Comparison of ENCODE assay signal across 1 cellular context in the genomic region with DNA sequence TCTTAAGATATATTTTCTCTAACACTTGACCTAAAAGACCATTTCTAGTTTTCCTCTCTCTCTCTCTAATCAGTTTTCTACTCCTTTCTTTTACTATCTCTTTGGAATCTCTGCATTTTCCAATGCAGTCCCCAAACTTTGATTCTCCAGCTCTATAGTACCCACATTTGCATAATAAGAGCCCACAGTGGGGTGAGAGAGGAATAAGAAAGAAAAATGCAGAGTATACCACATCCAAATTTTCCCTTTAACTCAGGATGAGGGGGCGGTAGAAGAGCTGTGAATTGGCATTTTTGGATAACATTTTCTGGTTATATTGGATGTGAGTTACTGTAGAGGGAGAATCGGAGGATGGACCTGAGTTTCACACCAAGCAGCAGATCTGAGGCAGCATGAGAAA.
TF ChIP-seq lines count a peak whose summit lies in the region.

No MANE protein-coding gene starts in this region.

TF ChIP-seq in WTC11, 78 proteins besides CTCF, POLR2A, EP300 and RAD21 (continued from another document):
- TF ChIP-seq, protein P1, sequence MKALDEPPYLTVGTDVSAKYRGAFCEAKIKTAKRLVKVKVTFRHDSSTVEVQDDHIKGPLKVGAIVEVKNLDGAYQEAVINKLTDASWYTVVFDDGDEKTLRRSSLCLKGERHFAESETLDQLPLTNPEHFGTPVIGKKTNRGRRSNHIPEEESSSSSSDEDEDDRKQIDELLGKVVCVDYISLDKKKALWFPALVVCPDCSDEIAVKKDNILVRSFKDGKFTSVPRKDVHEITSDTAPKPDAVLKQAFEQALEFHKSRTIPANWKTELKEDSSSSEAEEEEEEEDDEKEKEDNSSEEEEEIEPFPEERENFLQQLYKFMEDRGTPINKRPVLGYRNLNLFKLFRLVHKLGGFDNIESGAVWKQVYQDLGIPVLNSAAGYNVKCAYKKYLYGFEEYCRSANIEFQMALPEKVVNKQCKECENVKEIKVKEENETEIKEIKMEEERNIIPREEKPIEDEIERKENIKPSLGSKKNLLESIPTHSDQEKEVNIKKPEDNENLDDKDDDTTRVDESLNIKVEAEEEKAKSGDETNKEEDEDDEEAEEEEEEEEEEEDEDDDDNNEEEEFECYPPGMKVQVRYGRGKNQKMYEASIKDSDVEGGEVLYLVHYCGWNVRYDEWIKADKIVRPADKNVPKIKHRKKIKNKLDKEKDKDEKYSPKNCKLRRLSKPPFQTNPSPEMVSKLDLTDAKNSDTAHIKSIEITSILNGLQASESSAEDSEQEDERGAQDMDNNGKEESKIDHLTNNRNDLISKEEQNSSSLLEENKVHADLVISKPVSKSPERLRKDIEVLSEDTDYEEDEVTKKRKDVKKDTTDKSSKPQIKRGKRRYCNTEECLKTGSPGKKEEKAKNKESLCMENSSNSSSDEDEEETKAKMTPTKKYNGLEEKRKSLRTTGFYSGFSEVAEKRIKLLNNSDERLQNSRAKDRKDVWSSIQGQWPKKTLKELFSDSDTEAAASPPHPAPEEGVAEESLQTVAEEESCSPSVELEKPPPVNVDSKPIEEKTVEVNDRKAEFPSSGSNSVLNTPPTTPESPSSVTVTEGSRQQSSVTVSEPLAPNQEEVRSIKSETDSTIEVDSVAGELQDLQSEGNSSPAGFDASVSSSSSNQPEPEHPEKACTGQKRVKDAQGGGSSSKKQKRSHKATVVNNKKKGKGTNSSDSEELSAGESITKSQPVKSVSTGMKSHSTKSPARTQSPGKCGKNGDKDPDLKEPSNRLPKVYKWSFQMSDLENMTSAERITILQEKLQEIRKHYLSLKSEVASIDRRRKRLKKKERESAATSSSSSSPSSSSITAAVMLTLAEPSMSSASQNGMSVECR (CRISPR knock-in tag; IDR thresholded peaks at IDR 0.05; ENCODE audit: borderline replicate concordance): no peak
- TF ChIP-seq FOXK1 (CRISPR knock-in tag; IDR thresholded peaks at IDR 0.05) (no peak), MXD4 (CRISPR knock-in tag; IDR thresholded peaks at IDR 0.05; ENCODE audit: borderline replicate concordance) (no peak), GTF2I (CRISPR knock-in tag; conservative IDR thresholded peaks at IDR 0.05) (no peak), CBFB (CRISPR knock-in tag; IDR thresholded peaks at IDR 0.05; ENCODE audit: low read depth) (no peak), CREB1 (CRISPR knock-in tag; IDR thresholded peaks at IDR 0.05) (no peak), NR1H2 (CRISPR knock-in tag; IDR thresholded peaks at IDR 0.05) (no peak), CREM (CRISPR knock-in tag; IDR thresholded peaks at IDR 0.05) (no peak), PRRX2 (CRISPR knock-in tag; IDR thresholded peaks at IDR 0.05) (no peak), ELF4 (CRISPR knock-in tag; IDR thresholded peaks at IDR 0.05; ENCODE audit: low read depth) (no peak), ZNF423 (CRISPR knock-in tag; IDR thresholded peaks at IDR 0.05) (no peak)
- TF ChIP-seq, protein P2, sequence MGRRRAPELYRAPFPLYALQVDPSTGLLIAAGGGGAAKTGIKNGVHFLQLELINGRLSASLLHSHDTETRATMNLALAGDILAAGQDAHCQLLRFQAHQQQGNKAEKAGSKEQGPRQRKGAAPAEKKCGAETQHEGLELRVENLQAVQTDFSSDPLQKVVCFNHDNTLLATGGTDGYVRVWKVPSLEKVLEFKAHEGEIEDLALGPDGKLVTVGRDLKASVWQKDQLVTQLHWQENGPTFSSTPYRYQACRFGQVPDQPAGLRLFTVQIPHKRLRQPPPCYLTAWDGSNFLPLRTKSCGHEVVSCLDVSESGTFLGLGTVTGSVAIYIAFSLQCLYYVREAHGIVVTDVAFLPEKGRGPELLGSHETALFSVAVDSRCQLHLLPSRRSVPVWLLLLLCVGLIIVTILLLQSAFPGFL (CRISPR knock-in tag; IDR thresholded peaks at IDR 0.05; ENCODE audit: borderline replicate concordance): no peak
- TF ChIP-seq, protein P3, sequence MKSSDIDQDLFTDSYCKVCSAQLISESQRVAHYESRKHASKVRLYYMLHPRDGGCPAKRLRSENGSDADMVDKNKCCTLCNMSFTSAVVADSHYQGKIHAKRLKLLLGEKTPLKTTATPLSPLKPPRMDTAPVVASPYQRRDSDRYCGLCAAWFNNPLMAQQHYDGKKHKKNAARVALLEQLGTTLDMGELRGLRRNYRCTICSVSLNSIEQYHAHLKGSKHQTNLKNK (CRISPR knock-in tag; IDR thresholded peaks at IDR 0.05): no peak
- TF ChIP-seq, protein P4, sequence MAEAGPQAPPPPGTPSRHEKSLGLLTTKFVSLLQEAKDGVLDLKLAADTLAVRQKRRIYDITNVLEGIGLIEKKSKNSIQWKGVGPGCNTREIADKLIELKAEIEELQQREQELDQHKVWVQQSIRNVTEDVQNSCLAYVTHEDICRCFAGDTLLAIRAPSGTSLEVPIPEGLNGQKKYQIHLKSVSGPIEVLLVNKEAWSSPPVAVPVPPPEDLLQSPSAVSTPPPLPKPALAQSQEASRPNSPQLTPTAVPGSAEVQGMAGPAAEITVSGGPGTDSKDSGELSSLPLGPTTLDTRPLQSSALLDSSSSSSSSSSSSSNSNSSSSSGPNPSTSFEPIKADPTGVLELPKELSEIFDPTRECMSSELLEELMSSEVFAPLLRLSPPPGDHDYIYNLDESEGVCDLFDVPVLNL (CRISPR knock-in tag; IDR thresholded peaks at IDR 0.05; ENCODE audit: borderline replicate concordance, low read depth): no peak
